Comparison of ENCODE assay signal across 8 cellular contexts in genomic region chr2:10042301-10043161, GRCh38. TPM values are rescaled to one million over a fixed set of nuclear protein-coding genes. Genes with fewer than 3 reads are reported as not detected.
DNase-seq lines count a peak whose midpoint lies in the region; ATAC-seq, FAIRE-seq and TF ChIP-seq lines count a peak whose summit lies in the region.

No MANE protein-coding gene starts in this region.

- TF ChIP-seq RAD21 in A549 (conservative IDR thresholded peaks at IDR 0.05 in 1 of 2, IDR thresholded peaks at IDR 0.05 in 1 of 2) = no peak

- no peaks in the 10 kb centered on the region for H3K27me3 ChIP-seq in endodermal cell (ENCODE audit: control insufficient read depth, insufficient read depth, low read length, poor library complexity, severe bottlenecking)

- peaks cover 26% of the 10 kb centered on the region for H3K27me3 Mint-ChIP-seq in activated CD4-positive, alpha-beta memory T cell treated with anti-CD3 and anti-CD28 coated beads, Interleukin-2, amount 10 ng/mL, durations not matched to agents 7 days and 5 days
- H3K27me3 Mint-ChIP-seq in endodermal cell (ENCODE audit: insufficient read depth) = peaks cover 27% of the 10 kb centered on the region
- H3K27me3 Mint-ChIP-seq in stimulated activated naive B cell treated with anti-CD40 and anti-IgM and Interleukin-4, amounts not matched to agents 10 μg/mL and 1 μg/mL and 100 μg/mL, for 72 hours = no peaks in the 10 kb centered on the region

- H3K9me3 Mint-ChIP-seq in activated CD4-positive, alpha-beta memory T cell treated with anti-CD3 and anti-CD28 coated beads, Interleukin-2, amount 10 ng/mL, durations not matched to agents 7 days and 5 days = no peaks in the 10 kb centered on the region
- H3K9me3 Mint-ChIP-seq in endodermal cell = no peaks in the 10 kb centered on the region
- H3K9me3 Mint-ChIP-seq in stimulated activated naive B cell treated with anti-CD40 and anti-IgM and Interleukin-4, amounts not matched to agents 10 μg/mL and 1 μg/mL and 100 μg/mL, for 72 hours = no peaks in the 10 kb centered on the region

- no peaks in the 10 kb centered on the region; the same call in 2 of the 3 replicates for H3K4me1 ChIP-seq in A549
- no peaks in the 10 kb centered on the region for H3K4me1 ChIP-seq in endodermal cell (ENCODE audit: control insufficient read depth, insufficient read depth, low read length)

- peak overlapping the region; percentile 79 for H3K4me3 Mint-ChIP-seq in activated CD4-positive, alpha-beta memory T cell treated with anti-CD3 and anti-CD28 coated beads, Interleukin-2, amount 10 ng/mL, durations not matched to agents 7 days and 5 days
- peak overlapping the region; percentile 69 for H3K4me3 Mint-ChIP-seq in endodermal cell
- H3K4me3 Mint-ChIP-seq in stimulated activated naive B cell treated with anti-CD40 and anti-IgM and Interleukin-4, amounts not matched to agents 10 μg/mL and 1 μg/mL and 100 μg/mL, for 72 hours = peak overlapping the region; percentile 87 to 89

- DNase-seq in A549 (ENCODE audit: low read depth in 1 of 2, low spot score in 1 of 2) (no peak), endodermal cell (peak; percentile 91), lung microvascular endothelial cell (ENCODE audit: low read depth in 2 of 2) (peak; percentile 71 to 77)
- DNase-seq in activated CD4-positive, alpha-beta memory T cell treated with anti-CD3 and anti-CD28 coated beads, Interleukin-2, amount 10 ng/mL, durations not matched to agents 7 days and 5 days = peak; percentile 34
- DNase-seq in stimulated activated naive B cell treated with anti-CD40 and anti-IgM and Interleukin-4, amounts not matched to agents 10 μg/mL and 1 μg/mL and 100 μg/mL, for 72 hours = no peak

- peaks cover 42% of the 10 kb centered on the region for H3K4me1 Mint-ChIP-seq in activated CD4-positive, alpha-beta memory T cell treated with anti-CD3 and anti-CD28 coated beads, Interleukin-2, amount 10 ng/mL, durations not matched to agents 7 days and 5 days
- no peaks in the 10 kb centered on the region for H3K4me1 Mint-ChIP-seq in endodermal cell
- H3K4me1 Mint-ChIP-seq in stimulated activated naive B cell treated with anti-CD40 and anti-IgM and Interleukin-4, amounts not matched to agents 10 μg/mL and 1 μg/mL and 100 μg/mL, for 72 hours = peaks cover 18 to 27% of the 10 kb centered on the region in 2 donors

- peak overlapping the region; percentile 71 for H3K9ac ChIP-seq in endodermal cell (ENCODE audit: extremely low read depth, low read length, poor library complexity, severe bottlenecking)

- no peak for FAIRE-seq in A549 (lab: Jason Lieb, UNC)

- peaks cover 24% of the 10 kb centered on the region for H3K36me3 Mint-ChIP-seq in activated CD4-positive, alpha-beta memory T cell treated with anti-CD3 and anti-CD28 coated beads, Interleukin-2, amount 10 ng/mL, durations not matched to agents 7 days and 5 days (ENCODE audit: low read depth)
- H3K36me3 Mint-ChIP-seq in endodermal cell (ENCODE audit: low read depth) = peaks cover 8% of the 10 kb centered on the region
- no peaks in the 10 kb centered on the region for H3K36me3 Mint-ChIP-seq in stimulated activated naive B cell treated with anti-CD40 and anti-IgM and Interleukin-4, amounts not matched to agents 10 μg/mL and 1 μg/mL and 100 μg/mL, for 72 hours

- no peak for TF ChIP-seq POLR2A in A549 (IDR thresholded peaks at IDR 0.05; ENCODE audit: low read length)

- H3K27ac ChIP-seq in A549 (peak overlapping the region in 1 of 2 experiments; percentile 90; a peak in 4 of 6 replicates), endodermal cell (ENCODE audit: low read depth, low read length) (no peak overlapping the region)

- H3K4me2 ChIP-seq in A549 = peak overlapping the region; percentile 100

- CTCF ChIA-PET in A549 (lab: Yijun Ruan, JAX) = interaction anchor here (0.8 to 12.5 kb wide), 6 partner anchors 13 to 272 kb away, joined by 3 to 232 read pairs (median 4); no protein-coding TSS in a partner anchor
- CTCF ChIA-PET in activated CD4-positive, alpha-beta memory T cell treated with anti-CD3 and anti-CD28 coated beads, Interleukin-2, amount 10 ng/mL, durations not matched to agents 7 days and 5 days (lab: Charles Lee) = interaction anchor here (0.7 to 3.6 kb wide), 5 partner anchors 14 to 241 kb away, joined by 3 to 11 read pairs (median 4); no protein-coding TSS in a partner anchor

- H3K27ac Mint-ChIP-seq in activated CD4-positive, alpha-beta memory T cell treated with anti-CD3 and anti-CD28 coated beads, Interleukin-2, amount 10 ng/mL, durations not matched to agents 7 days and 5 days = peak overlapping the region; percentile 80
- peak overlapping the region; percentile 87 for H3K27ac Mint-ChIP-seq in endodermal cell
- H3K27ac Mint-ChIP-seq in stimulated activated naive B cell treated with anti-CD40 and anti-IgM and Interleukin-4, amounts not matched to agents 10 μg/mL and 1 μg/mL and 100 μg/mL, for 72 hours = peak overlapping the region; percentile 94

- peak overlapping the region; percentile 89 for H3K4me3 ChIP-seq in A549
- peak overlapping the region; percentile 81 for H3K4me3 ChIP-seq in endodermal cell (ENCODE audit: low read length)

- peaks cover 12% of the 10 kb centered on the region for H3K9me3 ChIP-seq in A549
- H3K9me3 ChIP-seq in endodermal cell (ENCODE audit: control insufficient read depth, low read length) = no peaks in the 10 kb centered on the region

- no peaks in the 10 kb centered on the region for H3K36me3 ChIP-seq in endodermal cell (ENCODE audit: control insufficient read depth, insufficient read depth, low read length)

- no peak for ATAC-seq in A549
- peak; percentile 4 for ATAC-seq in HG03066 (IDR thresholded peaks at IDR 0.05; ENCODE audit: low read depth, unreplicated experiment)
- ATAC-seq in stimulated activated naive B cell treated with anti-CD40 and anti-IgM and Interleukin-4, amounts not matched to agents 10 μg/mL and 1 μg/mL and 100 μg/mL, for 72 hours (replicated peaks) = peak in 1 of 2 donors; percentile 5
- no peak for ATAC-seq in GM19455 (IDR thresholded peaks at IDR 0.05; ENCODE audit: unreplicated experiment)
- no peak for ATAC-seq in HG02763 (IDR thresholded peaks at IDR 0.05; ENCODE audit: unreplicated experiment)

- WGBS in A549 (ENCODE audit: missing lambda C conversion rate) = 75% methylated on average over 50 of the region's 54 CpGs
- WGBS in endodermal cell (ENCODE audit: insufficient coverage in 1 of 2, insufficient read length in 1 of 2), 2 experiments = 9 to 14% methylated on average over 33 to 51 of the region's 54 CpGs

- POLR2A ChIA-PET in A549 (lab: Yijun Ruan, JAX) = interaction anchor here (1.0 to 1.4 kb wide), 2 partner anchors 199 to 243 kb away, joined by 3 to 5 read pairs; partner anchors contain the start of gene TAF1B
- POLR2A ChIA-PET in activated CD4-positive, alpha-beta memory T cell treated with anti-CD3 and anti-CD28 coated beads, Interleukin-2, amount 10 ng/mL, durations not matched to agents 7 days and 5 days (lab: Charles Lee) = interaction anchor here (0.7 to 5.4 kb wide), 12 partner anchors 7 to 569 kb away, joined by 3 to 88 read pairs (median 4); partner anchors contain the start of genes ADAM17 and TAF1B

- TF ChIP-seq CTCF in A549 (IDR thresholded peaks at IDR 0.05) (no peak), endodermal cell (conservative IDR thresholded peaks at IDR 0.05) (peak; percentile 43)

- no peak for TF ChIP-seq EP300 in A549 (IDR thresholded peaks at IDR 0.05)

TF ChIP-seq in A549, 52 proteins besides CTCF, POLR2A, EP300 and RAD21:
- TF ChIP-seq RFX5 (IDR thresholded peaks at IDR 0.05) = no peak
- no peak for TF ChIP-seq BHLHE40 (IDR thresholded peaks at IDR 0.05; ENCODE audit: low read depth, low read length)
- TF ChIP-seq CHD4 (IDR thresholded peaks at IDR 0.05; ENCODE audit: borderline replicate concordance) = 0 out of 2 replicates have a peak, but pooled peaks have one; percentile 41
- TF ChIP-seq ZFP36 (IDR thresholded peaks at IDR 0.05; ENCODE audit: borderline replicate concordance, partially characterized antibody) = peak; percentile 32

RNA-seq across cellular contexts. Expression of gene KLF11, which starts 0.8 kb away (rescaled TPM):
- polyA plus RNA-seq in A549 (2011; rRNA removed) (8.2 and 10.0 TPM in 2 replicates), A549 (2017; fragmentation: RNase III; extraction: RNeasy Plus Mini Kit Qiagen cat#74134 plus additional on column Dnase treatment) (2.4 to 3.0 TPM (median 2.8 TPM) in 3 replicates)
- 6.4 and 7.0 TPM in 2 replicates for polyA plus RNA-seq in A549 (2012; cell fraction: cytosol; rRNA removed)
- 7.4 and 8.3 TPM in 2 replicates for polyA plus RNA-seq in A549 (2012; cell fraction: nucleus; rRNA removed)
- polyA minus RNA-seq in A549 (2011; rRNA and poly(A)+ RNA removed) = 13.2 and 22.4 TPM in 2 replicates
- 10 to 100 TPM; 14.4 to 16.0 TPM for total RNA-seq in activated CD4-positive, alpha-beta memory T cell treated with anti-CD3 and anti-CD28 coated beads, Interleukin-2, amount 10 ng/mL, durations not matched to agents 7 days and 5 days
- total RNA-seq in endodermal cell (10 to 100 TPM in 1 of 2 donors, 1 to 10 TPM in 1; 9.3 to 13.1 TPM), lung microvascular endothelial cell (3.9 and 7.3 TPM in 2 replicates)
- 11.6 TPM for polyA plus RNA-seq in endodermal cell (2013, experiment 1 of 2)
- 11.6 TPM for polyA plus RNA-seq in endodermal cell (2013, experiment 2 of 2)

RNA-seq across cellular contexts. Expression of gene CYS1, which starts 37.7 kb away (rescaled TPM):
- polyA plus RNA-seq in A549 (2011; rRNA removed) = 0.53 and 0.68 TPM in 2 replicates
- polyA plus RNA-seq in A549 (2012; cell fraction: cytosol; rRNA removed) = 0.41 and 0.87 TPM in 2 replicates
- polyA plus RNA-seq in A549 (2012; cell fraction: nucleus; rRNA removed) = 0.48 and 0.71 TPM in 2 replicates
- 0.64 to 1.2 TPM (median 1.1 TPM) in 3 replicates for polyA plus RNA-seq in A549 (2017; fragmentation: RNase III; extraction: RNeasy Plus Mini Kit Qiagen cat#74134 plus additional on column Dnase treatment)
- 0.17 and 1.2 TPM in 2 replicates for polyA minus RNA-seq in A549 (2011; rRNA and poly(A)+ RNA removed)
- under 1 TPM; 0.40 to 0.71 TPM for total RNA-seq in activated CD4-positive, alpha-beta memory T cell treated with anti-CD3 and anti-CD28 coated beads, Interleukin-2, amount 10 ng/mL, durations not matched to agents 7 days and 5 days
- total RNA-seq in endodermal cell = under 1 TPM; 0.29 to 0.44 TPM
- polyA plus RNA-seq in endodermal cell (2013, experiment 1 of 2) = 0.14 TPM
- polyA plus RNA-seq in endodermal cell (2013, experiment 2 of 2) = 0.50 TPM
- under 0.01 TPM in 1 of 2 replicates, not detected in the other for total RNA-seq in lung microvascular endothelial cell

Comparison
In these comparisons a context has a peak if more than half of its experiments do, and no peak if none do; other contexts are left out.
1. DNase-seq: peak in activated CD4-positive, alpha-beta memory T cell treated with anti-CD3 and anti-CD28 coated beads, Interleukin-2, amount 10 ng/mL, durations not matched to agents 7 days and 5 days (single experiment), endodermal cell (single experiment) and lung microvascular endothelial cell (2 of 2); none in A549 (0 of 2) and stimulated activated naive B cell treated with anti-CD40 and anti-IgM and Interleukin-4, amounts not matched to agents 10 μg/mL and 1 μg/mL and 100 μg/mL, for 72 hours (single experiment).
2. Peak in every context shown above with its lines, with median percentiles within 50 percentile points of each other: H3K27ac Mint-ChIP-seq and H3K4me3 Mint-ChIP-seq.